ENCODE assay signal across 1 cellular context in the genomic region with DNA sequence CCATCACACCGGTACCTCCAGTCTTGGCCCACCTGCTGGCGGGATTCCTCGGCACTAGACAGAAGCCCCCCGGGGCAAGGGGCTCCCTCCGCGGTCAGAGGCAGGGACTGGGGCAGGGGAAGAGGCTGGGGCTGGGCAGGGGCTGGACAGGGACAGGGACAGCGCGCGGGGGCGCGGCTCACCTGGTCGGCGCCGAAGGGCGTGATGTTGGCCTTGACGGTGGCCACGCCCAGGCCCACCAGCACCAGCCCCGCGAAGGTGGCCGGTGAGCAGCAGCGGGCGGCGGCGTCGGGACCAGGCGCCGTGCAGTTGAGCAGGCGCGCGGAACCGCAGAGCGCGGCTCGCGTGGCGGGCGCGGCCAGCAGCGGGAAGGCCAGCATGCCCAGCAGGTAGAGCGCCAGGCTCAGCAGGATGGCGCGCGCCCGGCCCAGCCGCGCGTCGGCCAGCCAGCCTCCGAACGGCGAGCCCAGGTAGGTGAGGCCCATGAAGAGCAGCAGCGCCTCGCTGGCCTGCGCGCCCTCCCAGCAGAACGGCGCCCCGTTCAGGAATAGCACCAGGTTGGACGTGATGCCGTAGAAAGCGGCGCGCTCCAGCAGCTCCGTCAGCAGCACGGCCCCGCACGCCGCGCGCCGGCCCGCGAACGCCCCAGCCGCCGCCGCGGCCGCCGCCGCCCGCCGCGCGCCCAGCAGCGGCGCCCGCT.
TF ChIP-seq lines count a peak whose summit lies in the region.

No MANE protein-coding gene starts in this region.

TF ChIP-seq in GM23338, 12 proteins besides CTCF, POLR2A, EP300 and RAD21 (continued from another document):
- TF ChIP-seq, protein P1, sequence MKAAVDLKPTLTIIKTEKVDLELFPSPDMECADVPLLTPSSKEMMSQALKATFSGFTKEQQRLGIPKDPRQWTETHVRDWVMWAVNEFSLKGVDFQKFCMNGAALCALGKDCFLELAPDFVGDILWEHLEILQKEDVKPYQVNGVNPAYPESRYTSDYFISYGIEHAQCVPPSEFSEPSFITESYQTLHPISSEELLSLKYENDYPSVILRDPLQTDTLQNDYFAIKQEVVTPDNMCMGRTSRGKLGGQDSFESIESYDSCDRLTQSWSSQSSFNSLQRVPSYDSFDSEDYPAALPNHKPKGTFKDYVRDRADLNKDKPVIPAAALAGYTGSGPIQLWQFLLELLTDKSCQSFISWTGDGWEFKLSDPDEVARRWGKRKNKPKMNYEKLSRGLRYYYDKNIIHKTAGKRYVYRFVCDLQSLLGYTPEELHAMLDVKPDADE (IDR thresholded peaks at IDR 0.05): no peak
- TF ChIP-seq, protein P2, sequence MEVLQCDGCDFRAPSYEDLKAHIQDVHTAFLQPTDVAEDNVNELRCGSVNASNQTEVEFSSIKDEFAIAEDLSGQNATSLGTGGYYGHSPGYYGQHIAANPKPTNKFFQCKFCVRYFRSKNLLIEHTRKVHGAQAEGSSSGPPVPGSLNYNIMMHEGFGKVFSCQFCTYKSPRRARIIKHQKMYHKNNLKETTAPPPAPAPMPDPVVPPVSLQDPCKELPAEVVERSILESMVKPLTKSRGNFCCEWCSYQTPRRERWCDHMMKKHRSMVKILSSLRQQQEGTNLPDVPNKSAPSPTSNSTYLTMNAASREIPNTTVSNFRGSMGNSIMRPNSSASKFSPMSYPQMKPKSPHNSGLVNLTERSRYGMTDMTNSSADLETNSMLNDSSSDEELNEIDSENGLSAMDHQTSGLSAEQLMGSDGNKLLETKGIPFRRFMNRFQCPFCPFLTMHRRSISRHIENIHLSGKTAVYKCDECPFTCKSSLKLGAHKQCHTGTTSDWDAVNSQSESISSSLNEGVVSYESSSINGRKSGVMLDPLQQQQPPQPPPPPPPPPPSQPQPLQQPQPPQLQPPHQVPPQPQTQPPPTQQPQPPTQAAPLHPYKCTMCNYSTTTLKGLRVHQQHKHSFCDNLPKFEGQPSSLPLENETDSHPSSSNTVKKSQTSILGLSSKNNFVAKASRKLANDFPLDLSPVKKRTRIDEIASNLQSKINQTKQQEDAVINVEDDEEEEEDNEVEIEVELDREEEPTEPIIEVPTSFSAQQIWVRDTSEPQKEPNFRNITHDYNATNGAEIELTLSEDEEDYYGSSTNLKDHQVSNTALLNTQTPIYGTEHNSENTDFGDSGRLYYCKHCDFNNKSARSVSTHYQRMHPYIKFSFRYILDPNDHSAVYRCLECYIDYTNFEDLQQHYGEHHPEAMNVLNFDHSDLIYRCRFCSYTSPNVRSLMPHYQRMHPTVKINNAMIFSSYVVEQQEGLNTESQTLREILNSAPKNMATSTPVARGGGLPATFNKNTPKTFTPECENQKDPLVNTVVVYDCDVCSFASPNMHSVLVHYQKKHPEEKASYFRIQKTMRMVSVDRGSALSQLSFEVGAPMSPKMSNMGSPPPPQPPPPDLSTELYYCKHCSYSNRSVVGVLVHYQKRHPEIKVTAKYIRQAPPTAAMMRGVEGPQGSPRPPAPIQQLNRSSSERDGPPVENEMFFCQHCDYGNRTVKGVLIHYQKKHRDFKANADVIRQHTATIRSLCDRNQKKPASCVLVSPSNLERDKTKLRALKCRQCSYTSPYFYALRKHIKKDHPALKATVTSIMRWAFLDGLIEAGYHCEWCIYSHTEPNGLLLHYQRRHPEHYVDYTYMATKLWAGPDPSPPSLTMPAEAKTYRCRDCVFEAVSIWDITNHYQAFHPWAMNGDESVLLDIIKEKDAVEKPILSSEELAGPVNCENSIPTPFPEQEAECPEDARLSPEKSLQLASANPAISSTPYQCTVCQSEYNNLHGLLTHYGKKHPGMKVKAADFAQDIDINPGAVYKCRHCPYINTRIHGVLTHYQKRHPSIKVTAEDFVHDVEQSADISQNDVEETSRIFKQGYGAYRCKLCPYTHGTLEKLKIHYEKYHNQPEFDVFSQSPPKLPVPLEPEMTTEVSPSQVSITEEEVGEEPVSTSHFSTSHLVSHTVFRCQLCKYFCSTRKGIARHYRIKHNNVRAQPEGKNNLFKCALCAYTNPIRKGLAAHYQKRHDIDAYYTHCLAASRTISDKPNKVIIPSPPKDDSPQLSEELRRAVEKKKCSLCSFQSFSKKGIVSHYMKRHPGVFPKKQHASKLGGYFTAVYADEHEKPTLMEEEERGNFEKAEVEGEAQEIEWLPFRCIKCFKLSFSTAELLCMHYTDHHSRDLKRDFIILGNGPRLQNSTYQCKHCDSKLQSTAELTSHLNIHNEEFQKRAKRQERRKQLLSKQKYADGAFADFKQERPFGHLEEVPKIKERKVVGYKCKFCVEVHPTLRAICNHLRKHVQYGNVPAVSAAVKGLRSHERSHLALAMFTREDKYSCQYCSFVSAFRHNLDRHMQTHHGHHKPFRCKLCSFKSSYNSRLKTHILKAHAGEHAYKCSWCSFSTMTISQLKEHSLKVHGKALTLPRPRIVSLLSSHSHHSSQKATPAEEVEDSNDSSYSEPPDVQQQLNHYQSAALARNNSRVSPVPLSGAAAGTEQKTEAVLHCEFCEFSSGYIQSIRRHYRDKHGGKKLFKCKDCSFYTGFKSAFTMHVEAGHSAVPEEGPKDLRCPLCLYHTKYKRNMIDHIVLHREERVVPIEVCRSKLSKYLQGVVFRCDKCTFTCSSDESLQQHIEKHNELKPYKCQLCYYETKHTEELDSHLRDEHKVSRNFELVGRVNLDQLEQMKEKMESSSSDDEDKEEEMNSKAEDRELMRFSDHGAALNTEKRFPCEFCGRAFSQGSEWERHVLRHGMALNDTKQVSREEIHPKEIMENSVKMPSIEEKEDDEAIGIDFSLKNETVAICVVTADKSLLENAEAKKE (CRISPR knock-in tag; IDR thresholded peaks at IDR 0.05): no peak
- TF ChIP-seq POLR2AphosphoS5 (IDR thresholded peaks at IDR 0.05; ENCODE audit: low read depth) (no peak), STAT1 (IDR thresholded peaks at IDR 0.05; ENCODE audit: unreplicated experiment) (no peak), ZNF114 (CRISPR knock-in tag; IDR thresholded peaks at IDR 0.05) (no peak), EZH2 (IDR thresholded peaks at IDR 0.05; ENCODE audit: low read depth, unreplicated experiment) (no peak)
